In the genomic region with DNA sequence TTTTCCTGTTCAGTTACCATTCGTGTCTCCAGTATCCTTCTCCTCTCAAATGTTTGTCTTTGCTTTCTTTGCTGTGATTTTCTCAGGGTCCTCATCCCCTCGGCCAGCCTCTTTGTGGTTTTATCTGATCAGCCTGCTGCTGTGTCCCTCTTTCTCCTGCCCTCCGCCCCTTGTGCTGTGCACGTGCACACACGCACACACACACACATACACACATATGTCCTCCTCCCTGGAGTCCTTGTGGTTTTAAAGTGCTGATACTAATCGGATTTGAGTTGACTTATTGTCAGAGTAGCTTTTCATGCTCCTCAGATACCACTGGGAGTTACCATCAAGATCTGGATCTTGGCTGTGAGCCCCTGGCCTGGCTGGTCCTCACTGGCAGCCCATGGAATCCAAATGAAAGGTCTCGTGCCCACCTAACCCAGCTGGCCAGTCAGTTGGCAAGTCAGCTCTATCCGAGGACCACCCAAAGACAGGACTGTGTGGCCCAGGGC, we compare ENCODE assay signal across 15 cellular contexts. TPM values are rescaled to one million over a fixed set of nuclear protein-coding genes. Genes with fewer than 3 reads are reported as not detected.
"Had no signal": no experiment of that assay in that cellular context is flagged by ENCODE, and none has a peak within 500 bp of the region (broad histone marks: within the 10 kb centered on the region; RNA-seq: fewer than 3 reads in every experiment).

No MANE protein-coding gene starts in this region.

- H3K79me2 ChIP-seq: hepatocyte had no signal

- H3K27ac ChIP-seq: esophagus squamous epithelium, hepatocyte, ovary, psoas muscle, skin epidermis, tibial nerve, vagina had no signal

- DNase-seq: activated CD4-positive, alpha-beta T cell treated with anti-CD3 and anti-CD28 coated beads, Interleukin-2, amount 50 U/mL, for 4 hours; activated CD4-positive, CD25-positive, alpha-beta regulatory T cell treated with anti-CD3 and anti-CD28 coated beads, Interleukin-2, amount 50 U/mL, for 72 hours; activated gamma-delta T cell; effector memory CD4-positive, alpha-beta T cell; esophagus squamous epithelium had no signal

- H3K4me3 ChIP-seq: esophagus squamous epithelium, hepatocyte, ovary, psoas muscle, skin epidermis, tibial nerve, vagina had no signal

- H3K4me2 ChIP-seq: hepatocyte had no signal

- H3K9me3 ChIP-seq: esophagus squamous epithelium, ovary, psoas muscle, tibial nerve, vagina had no signal

- FAIRE-seq: bronchial epithelial cell had no signal

- H3K27me3 ChIP-seq: esophagus squamous epithelium, hepatocyte, ovary, tibial nerve, vagina had no signal

- H3K36me3 ChIP-seq: ovary had no signal

- H3K4me1 ChIP-seq: esophagus squamous epithelium, psoas muscle, tibial nerve, vagina had no signal

- H2AFZ ChIP-seq: hepatocyte had no signal

RNA-seq across cellular contexts. Expression of a gene that starts 41.3 kb away (rescaled TPM):
- total RNA-seq: dermis blood vessel endothelial cell, endothelial cell of umbilical vein, ovary, psoas muscle, right cardiac atrium, tibial nerve had no signal
